In genomic region chr13:91024157-91024792, GRCh38 we compare ENCODE assay signal across 7 cellular contexts.
"Had no signal": no experiment of that assay in that cellular context is flagged by ENCODE, and none has a peak within 500 bp of the region (broad histone marks: within the 10 kb centered on the region; RNA-seq: fewer than 3 reads in every experiment).

No MANE protein-coding gene starts in this region.

- DNase-seq: IMR-90, KBM-7, KG1 had no signal

- H3K4me2 ChIP-seq: KMS-11 had no signal

- H3K27ac ChIP-seq: HL-60, KMS-11 had no signal

- ATAC-seq: HepG2 had no signal

- H3K9ac ChIP-seq: KMS-11 had no signal

- FAIRE-seq: HepG2, HTR-8/SVneo had no signal
